1 cellular context compared by ENCODE assay signal in genomic region chr2:197378494-197378972, GRCh38.
A peak's percentile ranks its signal among the peaks of the same experiment; 100 is the strongest.
TF ChIP-seq lines count a peak whose summit lies in the region.

No MANE protein-coding gene starts in this region.

TF ChIP-seq in GM12878, 131 proteins besides CTCF, POLR2A, EP300 and RAD21 (continued from another document):
- TF ChIP-seq SKIL (IDR thresholded peaks at IDR 0.05; ENCODE audit: low read depth, poor library complexity, severe bottlenecking) (peak; percentile 35), BMI1 (IDR thresholded peaks at IDR 0.05; ENCODE audit: borderline replicate concordance) (no peak), TCF7 (IDR thresholded peaks at IDR 0.05; ENCODE audit: borderline replicate concordance) (no peak), JUNB (IDR thresholded peaks at IDR 0.05) (no peak), IRF3 (IDR thresholded peaks at IDR 0.05) (no peak), HCFC1 (IDR thresholded peaks at IDR 0.05; ENCODE audit: low read length) (no peak)
